ENCODE assay signal across 8 cellular contexts in the genomic region with DNA sequence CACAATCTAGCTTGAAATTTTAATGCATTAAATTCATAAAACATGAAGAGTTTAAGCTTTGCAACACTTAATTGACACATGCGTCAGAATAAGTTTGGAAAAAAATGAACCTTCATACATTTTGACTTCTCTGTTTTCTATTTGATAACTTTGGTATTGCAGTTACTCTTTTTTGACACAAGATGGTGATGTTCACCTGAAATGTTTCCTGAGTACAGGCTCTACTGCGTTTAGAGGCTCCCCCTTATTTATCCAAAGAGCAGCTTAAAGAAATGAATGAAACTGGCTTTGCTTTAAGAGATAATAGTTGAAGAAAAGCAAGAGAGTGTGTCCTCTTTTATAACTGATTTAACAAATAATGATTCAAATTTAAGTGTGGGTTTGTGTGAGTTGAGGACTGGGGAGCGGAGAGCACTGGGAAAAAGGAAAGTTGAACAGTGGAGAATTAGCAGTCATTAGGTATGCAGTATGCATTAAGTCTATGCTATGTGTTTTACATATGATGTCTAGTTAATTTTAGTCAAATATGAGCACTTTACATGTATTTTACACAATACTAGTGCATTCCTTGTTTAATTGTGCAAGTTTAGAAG.
DNase-seq lines count a peak whose midpoint lies in the region; ATAC-seq and TF ChIP-seq lines count a peak whose summit lies in the region.

No MANE protein-coding gene starts in this region.

- peak; percentile 71 for ATAC-seq in HG02759 (IDR thresholded peaks at IDR 0.05; ENCODE audit: unreplicated experiment)

- in situ Hi-C loops in ACHN (cut with HindIII; ENCODE audit: low pct_ligation_motif_present, low pct_unique_long_range_greater_than_20kb, low sequenced_read_pairs) = no loop called here

- no peak overlapping the region for H3K4me3 ChIP-seq in GM12865 (ENCODE audit: low read depth, low read length)

- TF ChIP-seq CTCF in GM12865 (IDR thresholded peaks at IDR 0.05; ENCODE audit: insufficient read depth, low read depth, low read length, missing control alignments) = peak; percentile 49

- DNase-seq in ACHN (peak; percentile 39), GM12865 (ENCODE audit: low read depth) (peak; percentile 52), NCI-H526 treated with DMSO at 0.1 percent for 48 hours (lab: John Stamatoyannopoulos, UW) (peak; percentile 23), dermis blood vessel endothelial cell (peak; percentile 70), lung microvascular endothelial cell (ENCODE audit: low read depth in 2 of 2) (peak; percentile 69)
- no peak for DNase-seq in stimulated activated CD4-positive, alpha-beta T cell treated with anti-CD3 and anti-CD28 coated beads, Interleukin-4, amount 100 ng/mL, for 1 hour
- no peak for DNase-seq in activated naive CD4-positive, alpha-beta T cell treated with anti-CD3 and anti-CD28 coated beads, Interleukin-2, amount 50 U/mL, for 16 hours

Comparison
In these comparisons a context has a peak if more than half of its experiments do, and no peak if none do; other contexts are left out.
1. DNase-seq: peak in ACHN (single experiment), GM12865 (single experiment), NCI-H526 treated with DMSO at 0.1 percent for 48 hours (single experiment), dermis blood vessel endothelial cell (single experiment) and lung microvascular endothelial cell (2 of 2); none in stimulated activated CD4-positive, alpha-beta T cell treated with anti-CD3 and anti-CD28 coated beads, Interleukin-4, amount 100 ng/mL, for 1 hour (single experiment) and activated naive CD4-positive, alpha-beta T cell treated with anti-CD3 and anti-CD28 coated beads, Interleukin-2, amount 50 U/mL, for 16 hours (single experiment).